ENCODE assay signal across 1 cellular context in genomic region chr18:79068946-79069791, GRCh38.
TF ChIP-seq lines count a peak whose summit lies in the region.

Gene ATP9B (plus strand): TSS chr18:79069394. CDS start chr18:79069411, 17 bp downstream.

TF ChIP-seq in K562, 482 proteins besides CTCF, POLR2A, EP300 and RAD21 (continued from another document):
- TF ChIP-seq MGA (IDR thresholded peaks at IDR 0.05) (peak; percentile 87), KLF1 (tag; IDR thresholded peaks at IDR 0.05) (no peak; the same call in 1 of the 2 replicates), CREB5 (CRISPR knock-in tag; IDR thresholded peaks at IDR 0.05) (no peak), KAT7 (CRISPR knock-in tag; IDR thresholded peaks at IDR 0.05; ENCODE audit: borderline replicate concordance) (no peak), SMC3 (conservative IDR thresholded peaks at IDR 0.05; ENCODE audit: insufficient read depth, low read depth, low read length) (no peak), RBM14 (IDR thresholded peaks at IDR 0.05; ENCODE audit: borderline replicate concordance, insufficient read depth, low read depth, low read length) (no peak), TEAD4 (IDR thresholded peaks at IDR 0.05; ENCODE audit: low read length) (no peak), TEAD4 (CRISPR knock-in tag; IDR thresholded peaks at IDR 0.05; ENCODE audit: borderline replicate concordance) (no peak), MAX (CRISPR knock-in tag; IDR thresholded peaks at IDR 0.05) (peak; percentile 94), ZNF740 (CRISPR knock-in tag; IDR thresholded peaks at IDR 0.05) (no peak), ZNF740 (tag; IDR thresholded peaks at IDR 0.05) (no peak), ZNF696 (CRISPR knock-in tag; conservative IDR thresholded peaks at IDR 0.05) (no peak), U2AF2 (optimal IDR thresholded peaks at IDR 0.05; ENCODE audit: low read depth, low read length) (no peak), POLR2H (tag; IDR thresholded peaks at IDR 0.05; ENCODE audit: low read depth) (no peak; the same call in 1 of the 2 replicates), VEZF1 (CRISPR knock-in tag; IDR thresholded peaks at IDR 0.05) (peak; percentile 84), OTX1 (CRISPR knock-in tag; IDR thresholded peaks at IDR 0.05) (no peak), IFI16 (CRISPR knock-in tag; IDR thresholded peaks at IDR 0.05) (no peak), CXXC5 (CRISPR knock-in tag; IDR thresholded peaks at IDR 0.05) (peak; percentile 82), ZNF184 (CRISPR knock-in tag; IDR thresholded peaks at IDR 0.05) (no peak), NCOA1 (IDR thresholded peaks at IDR 0.05; ENCODE audit: low read depth) (peak; percentile 77; the same call in 1 of the 2 replicates), ZBTB8A (IDR thresholded peaks at IDR 0.05; ENCODE audit: partially characterized antibody) (no peak)
